ENCODE assay signal across 8 cellular contexts in genomic region chr2:74587664-74588277, GRCh38. TPM values are rescaled to one million over a fixed set of nuclear protein-coding genes. Genes with fewer than 3 reads are reported as not detected.
DNase-seq lines count a peak whose midpoint lies in the region; ATAC-seq, FAIRE-seq and TF ChIP-seq lines count a peak whose summit lies in the region.

No MANE protein-coding gene starts in this region.

- no peaks in the 10 kb centered on the region for H3K27me3 ChIP-seq in adipocyte (replicated peaks; ENCODE audit: control insufficient read depth, insufficient read depth, low read length)

- peak; percentile 92 to 94 for ATAC-seq in left cardiac atrium

- no peak for TF ChIP-seq POLR2A in H54 (IDR thresholded peaks at IDR 0.05; ENCODE audit: low read depth, low read length)

- H3K36me3 ChIP-seq in adipocyte (ENCODE audit: control insufficient read depth, insufficient read depth, low read length, severe bottlenecking): no peaks in the 10 kb centered on the region

- no peak overlapping the region for H3K4me3 ChIP-seq in adipocyte (ENCODE audit: low read length)

- intact Hi-C loops in left cardiac atrium (cut with DNase I): loop anchor here (2.0 to 10.0 kb wide), 3 partner anchors 55 to 105 kb away; partner anchors contain the start of genes CCDC142 (in 2 of the 2) and TTC31 (in 2 of the 2)

- H3K9ac ChIP-seq in adipocyte (ENCODE audit: low read length): no peak overlapping the region

- peak; percentile 87 for FAIRE-seq in H54 (lab: Jason Lieb, UNC)

- DNase-seq in Daoy (ENCODE audit: low read depth) (peak; percentile 71), H54 (ENCODE audit: insufficient read length, low spot score) (no peak), NCI-H1092 treated with DMSO at 0.1 percent for 48 hours (lab: John Stamatoyannopoulos, UW) (peak; percentile 40), SW 1271 (lab: John Stamatoyannopoulos, UW) (peak; percentile 4 to 59), adipocyte (ENCODE audit: low read depth) (peak; percentile 89), left cardiac atrium (peak; percentile 63), renal cortical epithelial cell (ENCODE audit: low read depth) (peak; percentile 59), GOT3 (lab: John Stamatoyannopoulos, UW) (no peak)

- H3K4me1 ChIP-seq in adipocyte (ENCODE audit: control insufficient read depth, insufficient read depth, low read length): peaks cover 15% of the 10 kb centered on the region

- no peaks in the 10 kb centered on the region for H3K9me3 ChIP-seq in adipocyte (ENCODE audit: control insufficient read depth, low read length)

RNA-seq across cellular contexts. Expression of gene DOK1, which starts 33.3 kb away (rescaled TPM):
- 19.8 and 20.6 TPM in 2 replicates for total RNA-seq in Daoy (2014; rRNA removed; shearing (Covaris generic))
- total RNA-seq in left cardiac atrium (10 to 100 TPM in 1 of 2 donors, 1 to 10 TPM in 1; 7.9 to 12.4 TPM), renal cortical epithelial cell (13.0 and 19.8 TPM in 2 replicates)

RNA-seq across cellular contexts. Expression of gene LOXL3, which starts 34.0 kb away (rescaled TPM):
- total RNA-seq in Daoy (2014; rRNA removed; shearing (Covaris generic)): 54.5 and 62.0 TPM in 2 replicates
- 1 to 10 TPM; 4.1 to 8.4 TPM for total RNA-seq in left cardiac atrium
- total RNA-seq in renal cortical epithelial cell: 1.0 and 1.1 TPM in 2 replicates

RNA-seq across cellular contexts. Expression of gene HTRA2, which starts 58.0 kb away (rescaled TPM):
- total RNA-seq in Daoy (2014; rRNA removed; shearing (Covaris generic)): 41.2 and 44.8 TPM in 2 replicates
- total RNA-seq in left cardiac atrium (10 to 100 TPM; 28.7 to 29.3 TPM), renal cortical epithelial cell (20.0 and 50.7 TPM in 2 replicates)

RNA-seq across cellular contexts. Expression of gene AUP1, which starts 58.3 kb away (rescaled TPM):
- total RNA-seq in Daoy (2014; rRNA removed; shearing (Covaris generic)): 135 TPM in 2 replicates
- total RNA-seq in left cardiac atrium (10 to 100 TPM; 62.2 to 78.3 TPM), renal cortical epithelial cell (54.7 and 83.7 TPM in 2 replicates)

Comparison
In these comparisons a context has a peak if more than half of its experiments do, and no peak if none do; other contexts are left out.
1. DNase-seq: peak in Daoy (single experiment), NCI-H1092 treated with DMSO at 0.1 percent for 48 hours (single experiment), SW 1271 (2 of 2), adipocyte (single experiment), left cardiac atrium (single experiment) and renal cortical epithelial cell (single experiment); none in H54 (single experiment) and GOT3 (single experiment).